15 cellular contexts compared by ENCODE assay signal in the genomic region with DNA sequence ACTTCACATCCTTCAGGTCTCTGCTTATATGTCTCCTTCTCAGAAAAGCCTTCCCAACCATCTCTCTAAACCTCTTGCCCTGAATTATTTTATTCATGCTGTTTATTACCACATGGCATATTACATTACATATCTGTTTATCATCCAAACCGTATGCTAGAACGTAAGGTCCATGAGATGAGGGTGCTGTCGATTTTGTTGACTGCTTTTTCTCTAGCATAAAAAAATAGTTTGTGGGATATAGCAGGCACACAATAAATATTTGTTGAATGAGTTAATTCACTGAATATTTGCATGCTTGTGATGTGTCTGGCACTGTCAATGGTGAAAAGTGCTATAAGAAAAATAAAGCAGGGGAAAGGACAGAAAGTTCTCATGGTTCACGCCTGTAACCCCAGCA.
"Had no signal": no experiment of that assay in that cellular context is flagged by ENCODE, and none has a peak within 500 bp of the region (broad histone marks: within the 10 kb centered on the region; RNA-seq: fewer than 3 reads in every experiment).

No MANE protein-coding gene starts in this region.

- H3K9me3 Mint-ChIP-seq: activated CD4-positive, alpha-beta memory T cell treated with anti-CD3 and anti-CD28 coated beads, Interleukin-2, amount 10 ng/mL, durations not matched to agents 7 days and 5 days; activated naive CD8-positive, alpha-beta T cell treated with anti-CD3 and anti-CD28 coated beads for 36 hours; natural killer cell treated with Interleukin-12 subunit alpha and Interleukin-12 subunit beta and Interleukin-15 and Interleukin-18, amount 100 ng/mL, for 72 hours had no signal

- H3K27me3 ChIP-seq: stomach had no signal

- H3K4me1 ChIP-seq: stomach had no signal

- ATAC-seq: activated CD4-positive, alpha-beta T cell treated with anti-CD3 and anti-CD28 coated beads for 36 hours; activated T-cell treated with anti-CD3 and anti-CD28 coated beads, Interleukin-2, amount 50 U/mL, for 72 hours; natural killer cell treated with Interleukin-12 subunit alpha and Interleukin-12 subunit beta and Interleukin-15 and Interleukin-18, amount 100 ng/mL, for 72 hours had no signal

- H3K36me3 ChIP-seq: stomach, thoracic aorta had no signal

- H3K4me3 ChIP-seq: stomach, thoracic aorta had no signal

- DNase-seq: activated CD4-positive, alpha-beta memory T cell treated with anti-CD3 and anti-CD28 coated beads, Interleukin-2, amount 10 ng/mL, durations not matched to agents 7 days and 5 days; activated CD4-positive, alpha-beta T cell treated with anti-CD3 and anti-CD28 coated beads for 36 hours; activated CD8-positive, alpha-beta memory T cell treated with anti-CD3 and anti-CD28 coated beads, Interleukin-2, amount 50 U/mL, for 4 hours; activated gamma-delta T cell; activated naive CD8-positive, alpha-beta T cell treated with anti-CD3 and anti-CD28 coated beads for 36 hours; activated T-cell treated with anti-CD3 and anti-CD28 coated beads, Interleukin-2, amount 50 U/mL, for 72 hours; aorta; dermis blood vessel endothelial cell; mesendoderm; posterior cingulate gyrus; right cardiac atrium; stomach; T-helper 2 cell had no signal

- H3K36me3 Mint-ChIP-seq: natural killer cell treated with Interleukin-12 subunit alpha and Interleukin-12 subunit beta and Interleukin-15 and Interleukin-18, amount 100 ng/mL, for 72 hours had no signal

- H3K27ac Mint-ChIP-seq: activated CD4-positive, alpha-beta memory T cell treated with anti-CD3 and anti-CD28 coated beads, Interleukin-2, amount 10 ng/mL, durations not matched to agents 7 days and 5 days; activated CD4-positive, alpha-beta T cell treated with anti-CD3 and anti-CD28 coated beads for 36 hours; activated naive CD8-positive, alpha-beta T cell treated with anti-CD3 and anti-CD28 coated beads for 36 hours; activated T-cell treated with anti-CD3 and anti-CD28 coated beads, Interleukin-2, amount 50 U/mL, for 72 hours; natural killer cell treated with Interleukin-12 subunit alpha and Interleukin-12 subunit beta and Interleukin-15 and Interleukin-18, amount 100 ng/mL, for 72 hours had no signal

- H3K27ac ChIP-seq: stomach, thoracic aorta had no signal

- H3K4me3 Mint-ChIP-seq: activated CD4-positive, alpha-beta memory T cell treated with anti-CD3 and anti-CD28 coated beads, Interleukin-2, amount 10 ng/mL, durations not matched to agents 7 days and 5 days; activated CD4-positive, alpha-beta T cell treated with anti-CD3 and anti-CD28 coated beads for 36 hours; activated naive CD8-positive, alpha-beta T cell treated with anti-CD3 and anti-CD28 coated beads for 36 hours; activated T-cell treated with anti-CD3 and anti-CD28 coated beads, Interleukin-2, amount 50 U/mL, for 72 hours; natural killer cell treated with Interleukin-12 subunit alpha and Interleukin-12 subunit beta and Interleukin-15 and Interleukin-18, amount 100 ng/mL, for 72 hours had no signal

- H3K9me3 ChIP-seq: stomach, thoracic aorta had no signal
